1 cellular context compared by ENCODE assay signal in genomic region chr9:116574027-116574679, GRCh38.
A peak's percentile ranks its signal among the peaks of the same experiment; 100 is the strongest.
TF ChIP-seq lines count a peak whose summit lies in the region.

No MANE protein-coding gene starts in this region.

TF ChIP-seq in K562, 482 proteins besides CTCF, POLR2A, EP300 and RAD21 (continued from another document):
- TF ChIP-seq ZBTB40 (IDR thresholded peaks at IDR 0.05), result peak; percentile 98
- peak; percentile 86 for TF ChIP-seq ZBTB40 (CRISPR knock-in tag; IDR thresholded peaks at IDR 0.05)
- peak in 1 of 2 experiments; percentile 82; a peak in 2 of 4 replicates for TF ChIP-seq FOXA3 (CRISPR knock-in tag; conservative IDR thresholded peaks at IDR 0.05 in 1 of 2, IDR thresholded peaks at IDR 0.05 in 1 of 2)
- TF ChIP-seq PRDM10 (IDR thresholded peaks at IDR 0.05; ENCODE audit: partially characterized antibody), result no peak
- TF ChIP-seq FOXJ2 (tag; IDR thresholded peaks at IDR 0.05), result peak; percentile 49; the same call in 1 of the 2 replicates
- TF ChIP-seq C11orf30 (IDR thresholded peaks at IDR 0.05; ENCODE audit: low read depth), result peak; percentile 10; the same call in 1 of the 2 replicates
- no peak for TF ChIP-seq JUND (IDR thresholded peaks at IDR 0.05; ENCODE audit: borderline replicate concordance, low read depth, low read length)
- peak; percentile 44; the same call in 1 of the 3 replicates for TF ChIP-seq JUND (tag; IDR thresholded peaks at IDR 0.05; ENCODE audit: borderline replicate concordance, low read depth, low read length)
